Comparison of ENCODE assay signal across 1 cellular context in genomic region chr3:156658732-156659090, GRCh38.
TF ChIP-seq lines count a peak whose summit lies in the region.

No MANE protein-coding gene starts in this region.

TF ChIP-seq in K562, 482 proteins besides CTCF, POLR2A, EP300 and RAD21:
- TF ChIP-seq CSDE1 (IDR thresholded peaks at IDR 0.05) = no peak
- no peak for TF ChIP-seq RNF219 (CRISPR knock-in tag; IDR thresholded peaks at IDR 0.05)
- TF ChIP-seq SIRT6 (IDR thresholded peaks at IDR 0.05; ENCODE audit: low read depth, low read length) = no peak
- no peak for TF ChIP-seq RBM39 (optimal IDR thresholded peaks at IDR 0.05; ENCODE audit: low read depth, low read length)
- no peak for TF ChIP-seq RCOR1 (IDR thresholded peaks at IDR 0.05; ENCODE audit: borderline replicate concordance in 1 of 2, low read depth in 2 of 2, low read length in 2 of 2)
- no peak for TF ChIP-seq RFX1 (IDR thresholded peaks at IDR 0.05)
- no peak for TF ChIP-seq ZNF280B (CRISPR knock-in tag; IDR thresholded peaks at IDR 0.05)
